ENCODE assay signal across 15 cellular contexts in genomic region chr15:67030036-67030762, GRCh38. TPM values are rescaled to one million over a fixed set of nuclear protein-coding genes. Genes with fewer than 3 reads are reported as not detected.
DNase-seq lines count a peak whose midpoint lies in the region; ATAC-seq, FAIRE-seq and TF ChIP-seq lines count a peak whose summit lies in the region.
"Had no signal": no experiment of that assay in that cellular context is flagged by ENCODE, and none has a peak within 500 bp of the region (broad histone marks: within the 10 kb centered on the region; RNA-seq: fewer than 3 reads in every experiment).

No MANE protein-coding gene starts in this region.

- DNase-seq in A549 (ENCODE audit: low read depth in 1 of 2, low spot score in 1 of 2), result no peak
- DNase-seq in NCI-H510A (lab: John Stamatoyannopoulos, UW), result peak; percentile 81
- DNase-seq in iPS DF 6.9 (ENCODE audit: low read depth, low spot score), result peak; percentile 86
- DNase-seq in suprapubic skin (ENCODE audit: low spot score in 2 of 2), result no peak
- no peak for DNase-seq in T-cell
- no peak for DNase-seq in esophagus squamous epithelium (lab: John Stamatoyannopoulos, UW)
- DNase-seq: activated naive CD4-positive, alpha-beta T cell treated with anti-CD3 and anti-CD28 coated beads, Interleukin-2, amount 50 U/mL, for 16 hours; immature natural killer cell; NCI-H526 had no signal

- no peaks in the 10 kb centered on the region for H3K9me3 Mint-ChIP-seq in T-cell
- H3K9me3 Mint-ChIP-seq: immature natural killer cell had no signal

- no peak for TF ChIP-seq POLR2A in A549 (IDR thresholded peaks at IDR 0.05; ENCODE audit: low read length)
- TF ChIP-seq POLR2A in suprapubic skin (IDR thresholded peaks at IDR 0.05), result no peak
- TF ChIP-seq POLR2A in esophagus squamous epithelium (IDR thresholded peaks at IDR 0.05), result no peak

- CTCF ChIA-PET in A549 (lab: Yijun Ruan, JAX) (interaction anchor here (0.8 to 3.0 kb wide), 7 partner anchors 9 to 148 kb away, joined by 3 to 8 read pairs (median 4); no protein-coding TSS in a partner anchor), T-cell (lab: Charles Lee) (interaction anchor here in 1 of 2 donors (0.6 kb wide), 1 partner anchor 405 kb away, joined by 3 read pairs; no protein-coding TSS in a partner anchor)

- ATAC-seq in A549 (peak in 1 of 2 experiments; percentile 22; a peak in 3 of 6 replicates), T-cell (replicated peaks in 1 of 4) (no peak), GM21723 (IDR thresholded peaks at IDR 0.05; ENCODE audit: unreplicated experiment) (no peak)

- H3K9me3 ChIP-seq in A549 (no peaks in the 10 kb centered on the region), HUES48 (ENCODE audit: control insufficient read depth, insufficient read depth, low read length) (no peaks in the 10 kb centered on the region), iPS DF 6.9 (ENCODE audit: control insufficient read depth, insufficient read depth, low read length) (no peaks in the 10 kb centered on the region), suprapubic skin (no peaks in the 10 kb centered on the region), esophagus squamous epithelium (no peaks in the 10 kb centered on the region)
- H3K9me3 ChIP-seq: HAP-1, SJCRH30 had no signal

- H3K4me3 Mint-ChIP-seq in T-cell, result no peak overlapping the region
- H3K4me3 Mint-ChIP-seq: IgD-negative memory B cell, immature natural killer cell had no signal

- no peak overlapping the region for H3K27ac Mint-ChIP-seq in T-cell
- H3K27ac Mint-ChIP-seq: immature natural killer cell had no signal

- intact Hi-C loops in esophagus squamous epithelium (cut with DNase I), result no loop called here

- TF ChIP-seq EP300 in A549 (IDR thresholded peaks at IDR 0.05) (no peak), suprapubic skin (IDR thresholded peaks at IDR 0.05) (no peak)

- POLR2A ChIA-PET in A549 (lab: Yijun Ruan, JAX) (no interaction called here), T-cell (lab: Charles Lee) (no interaction called here)

- peaks cover 0 to 3% of the 10 kb centered on the region in 2 donors for H3K27me3 Mint-ChIP-seq in T-cell

- peak overlapping the region; percentile 15; the same call in 1 of the 3 replicates for H3K4me2 ChIP-seq in A549

- H3K36me3 ChIP-seq in HUES48 (ENCODE audit: control insufficient read depth, insufficient read depth, low read length) (no peaks in the 10 kb centered on the region), iPS DF 6.9 (ENCODE audit: control insufficient read depth, insufficient read depth, low read length) (no peaks in the 10 kb centered on the region), suprapubic skin (no peaks in the 10 kb centered on the region), esophagus squamous epithelium (no peaks in the 10 kb centered on the region)
- H3K36me3 ChIP-seq: HAP-1, SJCRH30 had no signal

- FAIRE-seq in A549 (lab: Jason Lieb, UNC), result no peak
- FAIRE-seq: G401.6 had no signal

- H3K27ac ChIP-seq in A549 (peak overlapping the region; percentile 8 to 46; a peak in 3 of 6 replicates), HUES48 (ENCODE audit: low read depth, low read length) (peak overlapping the region; percentile 94), iPS DF 6.9 (ENCODE audit: low read length) (peak overlapping the region; percentile 29), suprapubic skin (no peak overlapping the region), esophagus squamous epithelium (no peak overlapping the region)
- H3K27ac ChIP-seq: SJCRH30 had no signal

- peak overlapping the region; percentile 9 for H3K9ac ChIP-seq in HUES48 (ENCODE audit: low read depth, low read length)

- no peak for TF ChIP-seq CTCF in A549 (IDR thresholded peaks at IDR 0.05)
- no peak for TF ChIP-seq CTCF in suprapubic skin (IDR thresholded peaks at IDR 0.05)
- TF ChIP-seq CTCF in esophagus squamous epithelium (IDR thresholded peaks at IDR 0.05), result no peak

- peaks cover 43% of the 10 kb centered on the region for H3K4me1 ChIP-seq in A549
- peaks cover 50% of the 10 kb centered on the region for H3K4me1 ChIP-seq in HUES48 (ENCODE audit: control insufficient read depth, insufficient read depth, low read length)
- peaks cover 15% of the 10 kb centered on the region for H3K4me1 ChIP-seq in iPS DF 6.9 (ENCODE audit: control insufficient read depth, insufficient read depth, low read length)
- peaks cover 32% of the 10 kb centered on the region for H3K4me1 ChIP-seq in suprapubic skin
- H3K4me1 ChIP-seq in esophagus squamous epithelium, result peaks cover 14 to 39% (median 27%) of the 10 kb centered on the region in 3 donors

- WGBS in A549 (ENCODE audit: missing lambda C conversion rate), result 89% methylated on average over 5 of the region's 5 CpGs
- no CpG with 5 or more reads among the region's 5 CpGs for WGBS in iPS DF 6.9 (ENCODE audit: insufficient coverage, insufficient read length)
- 94% methylated on average over 5 of the region's 5 CpGs for WGBS in suprapubic skin
- 90 to 97% methylated on average over 4 to 5 of the region's 5 CpGs for WGBS in esophagus squamous epithelium, 2 donors

- H3K27me3 ChIP-seq in HUES48 (ENCODE audit: control insufficient read depth, insufficient read depth, low read length), result peaks cover 35% of the 10 kb centered on the region
- H3K27me3 ChIP-seq in iPS DF 6.9 (ENCODE audit: control insufficient read depth, insufficient read depth, low read length), result peaks cover 11% of the 10 kb centered on the region; the same call in 1 of the 2 replicates
- peaks cover 8% of the 10 kb centered on the region for H3K27me3 ChIP-seq in suprapubic skin
- H3K27me3 ChIP-seq in esophagus squamous epithelium, result peaks cover 0 to 14% (median 0%) of the 10 kb centered on the region in 4 donors
- H3K27me3 ChIP-seq: SJCRH30 had no signal

- peaks cover 4 to 17% (median 5%) of the 10 kb centered on the region in 3 donors for H3K4me1 Mint-ChIP-seq in T-cell

- H3K36me3 Mint-ChIP-seq in T-cell, result no peaks in the 10 kb centered on the region
- H3K36me3 Mint-ChIP-seq: IgD-negative memory B cell, immature natural killer cell had no signal

- no peak for TF ChIP-seq RAD21 in A549 (conservative IDR thresholded peaks at IDR 0.05 in 1 of 2, IDR thresholded peaks at IDR 0.05 in 1 of 2)

- H3K4me3 ChIP-seq in A549, result no peak overlapping the region
- H3K4me3 ChIP-seq in HUES48 (ENCODE audit: low read depth, low read length), result peak overlapping the region; percentile 12; the same call in 1 of the 2 replicates
- no peak overlapping the region for H3K4me3 ChIP-seq in iPS DF 6.9 (ENCODE audit: low read length)
- no peak overlapping the region for H3K4me3 ChIP-seq in suprapubic skin
- H3K4me3 ChIP-seq in esophagus squamous epithelium, result no peak overlapping the region
- H3K4me3 ChIP-seq: HAP-1, SJCRH30 had no signal

TF ChIP-seq in A549, 52 proteins besides CTCF, POLR2A, EP300 and RAD21:
- TF ChIP-seq USF2 (IDR thresholded peaks at IDR 0.05), result no peak
- no peak for TF ChIP-seq FOSL2 (IDR thresholded peaks at IDR 0.05)
- no peak for TF ChIP-seq FOSL2 (CRISPR knock-in tag; IDR thresholded peaks at IDR 0.05)
- TF ChIP-seq RNF2 (IDR thresholded peaks at IDR 0.05; ENCODE audit: borderline replicate concordance, low read depth), result no peak
- no peak for TF ChIP-seq ESRRA (IDR thresholded peaks at IDR 0.05; ENCODE audit: borderline replicate concordance, low read length)
- no peak for TF ChIP-seq MYC (IDR thresholded peaks at IDR 0.05; ENCODE audit: borderline replicate concordance, low read length)
- no peak for TF ChIP-seq BHLHE40 (IDR thresholded peaks at IDR 0.05; ENCODE audit: low read depth, low read length)
- no peak for TF ChIP-seq HDAC2 (IDR thresholded peaks at IDR 0.05)
- no peak for TF ChIP-seq HOXB5 (CRISPR knock-in tag; IDR thresholded peaks at IDR 0.05)
- no peak for TF ChIP-seq HOXB13 (CRISPR knock-in tag; IDR thresholded peaks at IDR 0.05; ENCODE audit: low read depth)
- no peak for TF ChIP-seq JUNB (IDR thresholded peaks at IDR 0.05)

RNA-seq across cellular contexts. Expression of gene SMAD3, which starts 35.2 kb away (rescaled TPM):
- polyA plus RNA-seq in A549 (2011; rRNA removed), result 77.2 and 101 TPM in 2 replicates
- polyA plus RNA-seq in A549 (2012; cell fraction: cytosol; rRNA removed), result 116 and 161 TPM in 2 replicates
- 256 and 267 TPM in 2 replicates for polyA plus RNA-seq in A549 (2012; cell fraction: nucleus; rRNA removed)
- polyA plus RNA-seq in A549 (2017; fragmentation: RNase III; extraction: RNeasy Plus Mini Kit Qiagen cat#74134 plus additional on column Dnase treatment), result 74.6 to 106 TPM (median 93.4 TPM) in 3 replicates
- polyA minus RNA-seq in A549 (2011; rRNA and poly(A)+ RNA removed), result 138 and 158 TPM in 2 replicates
- 10 to 100 TPM; 41.9 to 94.9 (median 56.1) TPM for total RNA-seq in suprapubic skin
- total RNA-seq in T-cell, result 100 to 1,000 TPM in 3 of 5 donors, 10 to 100 TPM in 2; 55.4 to 159 (median 110) TPM
- total RNA-seq in esophagus squamous epithelium, result 100 to 1,000 TPM in 2 of 4 donors, 10 to 100 TPM in 2; 70.8 to 134 (median 105) TPM

Comparison
In these comparisons a context has a peak if more than half of its experiments do, and no peak if none do; other contexts are left out.
1. DNase-seq: peak in NCI-H510A (single experiment) and iPS DF 6.9 (single experiment); none in A549 (0 of 2), suprapubic skin (0 of 2), T-cell (0 of 34) and esophagus squamous epithelium (single experiment).
2. H3K27ac ChIP-seq: peak in A549 (2 of 2), HUES48 (single experiment) and iPS DF 6.9 (single experiment); none in suprapubic skin (single experiment) and esophagus squamous epithelium (0 of 4).